ENCODE assay signal across 17 cellular contexts in genomic region chr22:38745676-38746460, GRCh38. TPM values are rescaled to one million over a fixed set of nuclear protein-coding genes. Genes with fewer than 3 reads are reported as not detected.
DNase-seq lines count a peak whose midpoint lies in the region; ATAC-seq and TF ChIP-seq lines count a peak whose summit lies in the region.
"Had no signal": no experiment of that assay in that cellular context is flagged by ENCODE, and none has a peak within 500 bp of the region (broad histone marks: within the 10 kb centered on the region; RNA-seq: fewer than 3 reads in every experiment).

No MANE protein-coding gene starts in this region.

- 93 to 96% methylated on average over 10 to 14 of the region's 14 CpGs for WGBS in thyroid gland, 2 donors

- peaks cover 85 to 91% of the 10 kb centered on the region in 2 donors for H3K36me3 ChIP-seq in thyroid gland

- no peaks in the 10 kb centered on the region for H3K9me3 Mint-ChIP-seq in activated naive CD8-positive, alpha-beta T cell treated with anti-CD3 and anti-CD28 coated beads, Interleukin-2, amount 10 ng/mL, durations not matched to agents 7 days and 5 days
- H3K9me3 Mint-ChIP-seq: activated T-helper 2 cell treated with anti-CD3 and anti-CD28 coated beads, Interferon-gamma antibody, Interleukin-2, Interleukin-4, amounts not matched to agents 10 μg/mL and 5 μg/mL and 100 μg/mL, durations not matched to agents 14 hours and 24 hours and 36 hours had no signal

- TF ChIP-seq POLR2A in thyroid gland (IDR thresholded peaks at IDR 0.05), result no peak

- peak; percentile 23 for DNase-seq in NCI-H146 (lab: John Stamatoyannopoulos, UW)
- no peak for DNase-seq in NCI-H146 treated with DMSO at 0.1 percent for 48 hours (lab: John Stamatoyannopoulos, UW; ENCODE audit: unreplicated experiment)
- DNase-seq in left ventricle myocardium superior, result peak; percentile 15
- DNase-seq in Right ventricle myocardium superior, result no peak
- no peak for DNase-seq in activated naive CD8-positive, alpha-beta T cell treated with anti-CD3 and anti-CD28 coated beads, Interleukin-2, amount 10 ng/mL, durations not matched to agents 7 days and 5 days
- no peak for DNase-seq in substantia nigra (lab: John Stamatoyannopoulos, UW)
- no peak for DNase-seq in DMS114 treated with DMSO at 0.1 percent for 48 hours (lab: John Stamatoyannopoulos, UW; ENCODE audit: unreplicated experiment)
- no peak for DNase-seq in thyroid gland
- DNase-seq: body of pancreas; NCI-H1694; NK-92 treated with Interleukin-12 subunit alpha and Interleukin-12 subunit beta, amount 100 ng/mL, for 24 hours; SIG-M5; sigmoid colon; stimulated activated CD4-positive, alpha-beta T cell treated with anti-CD3 and anti-CD28 coated beads, Interleukin-4, amount 100 ng/mL, for 1 hour; upper lobe of left lung had no signal

- peaks cover 0 to 1% of the 10 kb centered on the region in 2 donors for H3K4me1 ChIP-seq in thyroid gland

- no peaks in the 10 kb centered on the region for H3K27me3 ChIP-seq in thyroid gland
- H3K27me3 ChIP-seq: body of pancreas, sigmoid colon, upper lobe of left lung had no signal

- no peaks in the 10 kb centered on the region for H3K27me3 Mint-ChIP-seq in activated naive CD8-positive, alpha-beta T cell treated with anti-CD3 and anti-CD28 coated beads, Interleukin-2, amount 10 ng/mL, durations not matched to agents 7 days and 5 days

- ATAC-seq in left ventricle myocardium superior (no peak), Right ventricle myocardium superior (ENCODE audit: poor library complexity) (no peak)
- ATAC-seq in activated naive CD8-positive, alpha-beta T cell treated with anti-CD3 and anti-CD28 coated beads, Interleukin-2, amount 10 ng/mL, durations not matched to agents 7 days and 5 days (ENCODE audit: low read depth), result no peak

- peaks cover 47% of the 10 kb centered on the region for H3K36me3 Mint-ChIP-seq in activated naive CD8-positive, alpha-beta T cell treated with anti-CD3 and anti-CD28 coated beads, Interleukin-2, amount 10 ng/mL, durations not matched to agents 7 days and 5 days

- no peak for TF ChIP-seq CTCF in thyroid gland (IDR thresholded peaks at IDR 0.05)

- POLR2A ChIA-PET in activated naive CD8-positive, alpha-beta T cell treated with anti-CD3 and anti-CD28 coated beads, Interleukin-2, amount 10 ng/mL, durations not matched to agents 7 days and 5 days (lab: Charles Lee), result interaction anchor here (0.7 to 20.2 kb wide), 4 partner anchors 8 to 13 kb away, joined by 3 to 386 read pairs (median 4); no protein-coding TSS in a partner anchor

- intact Hi-C loops in left ventricle myocardium superior (cut with micrococcal nuclease) (no loop called here), Right ventricle myocardium superior (cut with DNase I) (no loop called here), thyroid gland (cut with DNase I) (no loop called here)

- H3K9me3 ChIP-seq in thyroid gland, result no peaks in the 10 kb centered on the region
- H3K9me3 ChIP-seq: body of pancreas, sigmoid colon, upper lobe of left lung had no signal

- H3K4me3 ChIP-seq in thyroid gland (replicated peaks in 1 of 3), result no peak overlapping the region
- H3K4me3 ChIP-seq: body of pancreas, sigmoid colon, upper lobe of left lung had no signal

- H3K4me3 Mint-ChIP-seq in activated naive CD8-positive, alpha-beta T cell treated with anti-CD3 and anti-CD28 coated beads, Interleukin-2, amount 10 ng/mL, durations not matched to agents 7 days and 5 days, result no peak overlapping the region

- H3K27ac Mint-ChIP-seq in activated naive CD8-positive, alpha-beta T cell treated with anti-CD3 and anti-CD28 coated beads, Interleukin-2, amount 10 ng/mL, durations not matched to agents 7 days and 5 days, result peak overlapping the region; percentile 24
- H3K27ac Mint-ChIP-seq: activated T-helper 2 cell treated with anti-CD3 and anti-CD28 coated beads, Interferon-gamma antibody, Interleukin-2, Interleukin-4, amounts not matched to agents 10 μg/mL and 5 μg/mL and 100 μg/mL, durations not matched to agents 14 hours and 24 hours and 36 hours had no signal

- H3K4me1 Mint-ChIP-seq in activated naive CD8-positive, alpha-beta T cell treated with anti-CD3 and anti-CD28 coated beads, Interleukin-2, amount 10 ng/mL, durations not matched to agents 7 days and 5 days, result peaks cover 20% of the 10 kb centered on the region

- peak overlapping the region; percentile 38 for H3K27ac ChIP-seq in substantia nigra (ENCODE audit: low read depth, low read length, poor library complexity, severe bottlenecking)
- H3K27ac ChIP-seq in thyroid gland, result no peak overlapping the region
- H3K27ac ChIP-seq: C4-2B, sigmoid colon, upper lobe of left lung had no signal

RNA-seq across cellular contexts. Expression of gene SUN2, which starts 9.9 kb away (rescaled TPM):
- total RNA-seq in left ventricle myocardium superior, result 109 TPM
- total RNA-seq in Right ventricle myocardium superior, result 117 TPM
- total RNA-seq in activated naive CD8-positive, alpha-beta T cell treated with anti-CD3 and anti-CD28 coated beads, Interleukin-2, amount 10 ng/mL, durations not matched to agents 7 days and 5 days, result 100 to 1,000 TPM; 607 to 626 TPM
- total RNA-seq in thyroid gland, result 100 to 1,000 TPM; 137 to 356 (median 153) TPM

RNA-seq across cellular contexts. Expression of gene GTPBP1, which starts 40.1 kb away (rescaled TPM):
- total RNA-seq in left ventricle myocardium superior, result 36.5 TPM
- 30.6 TPM for total RNA-seq in Right ventricle myocardium superior
- 10 to 100 TPM; 98.6 TPM for total RNA-seq in activated naive CD8-positive, alpha-beta T cell treated with anti-CD3 and anti-CD28 coated beads, Interleukin-2, amount 10 ng/mL, durations not matched to agents 7 days and 5 days
- 100 to 1,000 TPM in 1 of 4 donors, 10 to 100 TPM in 3; 51.6 to 117 (median 69.6) TPM for total RNA-seq in thyroid gland

RNA-seq across cellular contexts. Expression of gene JOSD1, which starts 45.1 kb away (rescaled TPM):
- total RNA-seq in left ventricle myocardium superior (17.8 TPM), Right ventricle myocardium superior (17.2 TPM), thyroid gland (10 to 100 TPM; 46.7 to 76.6 (median 62.2) TPM)
- 10 to 100 TPM; 59.1 to 61.6 TPM for total RNA-seq in activated naive CD8-positive, alpha-beta T cell treated with anti-CD3 and anti-CD28 coated beads, Interleukin-2, amount 10 ng/mL, durations not matched to agents 7 days and 5 days

RNA-seq across cellular contexts. Expression of gene DNAL4, which starts 48.1 kb away (rescaled TPM):
- total RNA-seq in left ventricle myocardium superior, result 11.6 TPM
- total RNA-seq in Right ventricle myocardium superior, result 12.2 TPM
- 10 to 100 TPM in 1 of 2 experiments, 1 to 10 TPM in 1; 9.3 to 12.0 TPM for total RNA-seq in activated naive CD8-positive, alpha-beta T cell treated with anti-CD3 and anti-CD28 coated beads, Interleukin-2, amount 10 ng/mL, durations not matched to agents 7 days and 5 days
- total RNA-seq in thyroid gland, result 10 to 100 TPM; 30.9 to 50.0 (median 37.9) TPM

Comparison
In these comparisons a context has a peak if more than half of its experiments do, and no peak if none do; other contexts are left out.
1. DNase-seq: peak in NCI-H146 (single experiment) and left ventricle myocardium superior (single experiment); none in NCI-H146 treated with DMSO at 0.1 percent for 48 hours (single experiment), Right ventricle myocardium superior (single experiment), activated naive CD8-positive, alpha-beta T cell treated with anti-CD3 and anti-CD28 coated beads, Interleukin-2, amount 10 ng/mL, durations not matched to agents 7 days and 5 days (single experiment), substantia nigra (0 of 49), DMS114 treated with DMSO at 0.1 percent for 48 hours (single experiment) and thyroid gland (0 of 2).